8 cellular contexts compared by ENCODE assay signal in the genomic region with DNA sequence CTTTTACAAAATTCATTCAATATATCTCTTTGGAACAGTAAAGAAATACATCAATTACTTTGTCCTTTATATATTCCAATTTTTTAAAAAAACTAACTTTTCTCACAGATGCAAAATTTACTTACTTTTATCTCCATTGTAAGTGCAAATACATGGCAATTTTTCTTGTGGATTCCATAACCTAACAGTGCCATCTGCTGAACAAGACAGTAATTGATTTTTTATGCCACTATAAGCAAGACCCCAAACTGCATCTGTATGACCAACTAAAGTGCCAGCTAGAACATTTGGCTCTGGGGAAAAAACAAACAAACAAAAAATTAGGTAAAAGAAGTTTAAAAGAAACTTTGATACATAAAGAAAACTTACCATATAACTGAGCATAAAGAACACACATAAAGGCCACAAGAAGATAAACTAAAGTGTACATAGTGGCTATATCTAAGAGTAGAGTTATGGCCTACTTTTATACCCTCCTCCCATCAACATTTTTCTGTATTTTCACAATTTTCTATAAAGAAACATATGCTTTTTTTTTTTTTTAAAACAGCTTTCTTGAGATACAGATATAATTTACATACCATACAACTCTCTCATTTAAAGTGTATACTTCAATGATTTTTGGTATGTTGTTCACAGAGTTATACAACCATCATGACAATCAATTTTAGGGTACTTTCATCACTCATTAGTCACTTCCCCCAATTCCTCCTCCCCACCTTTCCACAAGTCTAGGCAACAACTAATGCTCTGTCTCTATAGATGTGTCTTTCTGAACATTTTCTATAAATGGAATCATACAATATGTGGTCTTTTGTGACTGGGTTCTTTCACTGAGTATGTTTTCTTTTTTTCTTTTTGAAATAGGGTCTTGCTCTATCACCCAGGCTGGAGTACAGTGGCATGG. TPM values are rescaled to one million over a fixed set of nuclear protein-coding genes. Genes with fewer than 3 reads are reported as not detected.
DNase-seq lines count a peak whose midpoint lies in the region; ATAC-seq and TF ChIP-seq lines count a peak whose summit lies in the region.

No MANE protein-coding gene starts in this region.

- no peak overlapping the region for H3K9ac ChIP-seq in PC-3 (ENCODE audit: low read length)

- ATAC-seq in right cardiac atrium (no peak), PC-3 (peak; percentile 76), upper lobe of right lung (no peak), gastrocnemius medialis (no peak)

- no peak overlapping the region for H2AFZ ChIP-seq in PC-3 (ENCODE audit: low read length)

- H3F3A ChIP-seq in PC-3 (ENCODE audit: low read length, unreplicated experiment) = no peaks in the 10 kb centered on the region

- intact Hi-C loops in right cardiac atrium (cut with DNase I) (no loop called here), PC-3 (cut with micrococcal nuclease) (loop anchor here (2.0 to 10.0 kb wide), 2 partner anchors 202 to 250 kb away; no protein-coding TSS in a partner anchor), upper lobe of right lung (cut with DNase I) (no loop called here), gastrocnemius medialis (cut with DNase I; ENCODE audit: low total_unique reads) (no loop called here)

- CTCF ChIA-PET in PC-3 (lab: Charles Lee) = interaction anchor here (0.7 kb wide), 1 partner anchor 9 kb away, joined by 3 read pairs; no protein-coding TSS in a partner anchor

- H3K9me3 ChIP-seq in right atrium auricular region = no peaks in the 10 kb centered on the region
- no peaks in the 10 kb centered on the region for H3K9me3 ChIP-seq in right cardiac atrium (ENCODE audit: control insufficient read depth, low read length)
- H3K9me3 ChIP-seq in PC-3 (ENCODE audit: low read length) = no peaks in the 10 kb centered on the region
- no peaks in the 10 kb centered on the region for H3K9me3 ChIP-seq in upper lobe of right lung
- no peaks in the 10 kb centered on the region for H3K9me3 ChIP-seq in gastrocnemius medialis

- no peak for TF ChIP-seq POLR2A in gastrocnemius medialis (IDR thresholded peaks at IDR 0.05)

- DNase-seq in right atrium auricular region (ENCODE audit: low spot score) = no peak
- DNase-seq in right cardiac atrium = no peak
- peak; percentile 53 for DNase-seq in PC-3
- DNase-seq in fibroblast of pulmonary artery (ENCODE audit: low read depth) = peak; percentile 57
- no peak for DNase-seq in upper lobe of right lung
- no peak for DNase-seq in hepatic stellate cell (ENCODE audit: low spot score)
- DNase-seq in germinal center (ENCODE audit: low spot score) = no peak
- no peak for DNase-seq in gastrocnemius medialis

- no peak overlapping the region for H3K4me3 ChIP-seq in right atrium auricular region
- H3K4me3 ChIP-seq in right cardiac atrium (ENCODE audit: low read length) = no peak overlapping the region
- H3K4me3 ChIP-seq in PC-3 (ENCODE audit: low read length) = no peak overlapping the region
- H3K4me3 ChIP-seq in fibroblast of pulmonary artery (replicated peaks; ENCODE audit: low read depth, low read length) = no peak overlapping the region
- no peak overlapping the region for H3K4me3 ChIP-seq in upper lobe of right lung
- no peak overlapping the region for H3K4me3 ChIP-seq in gastrocnemius medialis

- POLR2A ChIA-PET in PC-3 (lab: Charles Lee; ENCODE audit: unreplicated experiment) = interaction anchor here (0.5 kb wide), 1 partner anchor 94 kb away, joined by 8 read pairs; no protein-coding TSS in a partner anchor

- H3K36me3 ChIP-seq in right atrium auricular region (peaks cover 44% of the 10 kb centered on the region), PC-3 (ENCODE audit: low read depth, low read length) (peaks cover 31% of the 10 kb centered on the region), upper lobe of right lung (peaks cover 79% of the 10 kb centered on the region), gastrocnemius medialis (peaks cover 0 to 89% of the 10 kb centered on the region in 2 donors)

- H3K27ac ChIP-seq in right atrium auricular region (no peak overlapping the region), right cardiac atrium (ENCODE audit: low read length) (no peak overlapping the region), PC-3 (ENCODE audit: low read length) (no peak overlapping the region), upper lobe of right lung (no peak overlapping the region), gastrocnemius medialis (no peak overlapping the region)

- H3K27me3 ChIP-seq in right atrium auricular region (no peaks in the 10 kb centered on the region), right cardiac atrium (ENCODE audit: control insufficient read depth, insufficient read depth) (no peaks in the 10 kb centered on the region), PC-3 (ENCODE audit: low read length) (no peaks in the 10 kb centered on the region), upper lobe of right lung (no peaks in the 10 kb centered on the region), gastrocnemius medialis (no peaks in the 10 kb centered on the region)

- H3K9me2 ChIP-seq in PC-3 (replicated peaks; ENCODE audit: low read length) = no peaks in the 10 kb centered on the region

- H3K79me2 ChIP-seq in PC-3 (ENCODE audit: low read length) = no peaks in the 10 kb centered on the region

- H4K20me1 ChIP-seq in PC-3 (ENCODE audit: low read length) = no peaks in the 10 kb centered on the region

- H3K4me2 ChIP-seq in PC-3 (ENCODE audit: low read length) = no peak overlapping the region

- H3K4me1 ChIP-seq in right atrium auricular region (no peaks in the 10 kb centered on the region), right cardiac atrium (ENCODE audit: control insufficient read depth, insufficient read depth, low read length) (no peaks in the 10 kb centered on the region), PC-3 (ENCODE audit: insufficient read depth, low read length) (no peaks in the 10 kb centered on the region), upper lobe of right lung (no peaks in the 10 kb centered on the region), gastrocnemius medialis (no peaks in the 10 kb centered on the region)

- BruUV-seq in PC-3 (replicated peaks; lab: Mats Ljungman, UMichigan) = no TSS peak

- TF ChIP-seq CTCF in right atrium auricular region (IDR thresholded peaks at IDR 0.05) (peak; percentile 11 to 30), PC-3 (conservative IDR thresholded peaks at IDR 0.05; ENCODE audit: low read depth, low read length) (peak; percentile 76), fibroblast of pulmonary artery (IDR thresholded peaks at IDR 0.05; ENCODE audit: low read length, missing control alignments) (peak; percentile 44), upper lobe of right lung (IDR thresholded peaks at IDR 0.05) (peak; percentile 23), gastrocnemius medialis (IDR thresholded peaks at IDR 0.05 in 4 of 5, conservative IDR thresholded peaks at IDR 0.05 in 1 of 5) (no peak)

- in situ Hi-C loops in gastrocnemius medialis (cut with MboI; ENCODE audit: low sequenced_read_pairs in 4 of 4) = loop anchor here in 1 of 4 donors (10.0 kb wide), 1 partner anchor 252 kb away; no protein-coding TSS in a partner anchor

RNA-seq across cellular contexts. Expression of gene COCH, which starts 32.6 kb away (rescaled TPM):
- 1 to 10 TPM in 1 of 2 donors, under 1 TPM in 1; 0.47 to 1.6 TPM for total RNA-seq in right atrium auricular region
- 1 to 10 TPM in 1 of 4 donors, under 1 TPM in 3; 0.38 to 1.8 (median 0.74) TPM for total RNA-seq in right cardiac atrium
- 0.66 TPM for polyA plus RNA-seq in right cardiac atrium
- 2.5 and 4.2 TPM in 2 replicates for total RNA-seq in PC-3 (2014; rRNA removed)
- total RNA-seq in upper lobe of right lung = 0.38 TPM
- total RNA-seq in gastrocnemius medialis = 1 to 10 TPM in 1 of 4 donors, under 1 TPM in 3; 0.35 to 2.0 (median 0.53) TPM

Comparison
In these comparisons a context has a peak if more than half of its experiments do, and no peak if none do; other contexts are left out.
1. DNase-seq: peak in PC-3 (single experiment) and fibroblast of pulmonary artery (single experiment); none in right atrium auricular region (single experiment), right cardiac atrium (0 of 3), upper lobe of right lung (single experiment), hepatic stellate cell (single experiment), germinal center (single experiment) and gastrocnemius medialis (0 of 2).
2. CTCF ChIP-seq: peak in right atrium auricular region (2 of 2), PC-3 (single experiment), fibroblast of pulmonary artery (single experiment) and upper lobe of right lung (single experiment); none in gastrocnemius medialis (0 of 5).